9 cellular contexts compared by ENCODE assay signal in the genomic region with DNA sequence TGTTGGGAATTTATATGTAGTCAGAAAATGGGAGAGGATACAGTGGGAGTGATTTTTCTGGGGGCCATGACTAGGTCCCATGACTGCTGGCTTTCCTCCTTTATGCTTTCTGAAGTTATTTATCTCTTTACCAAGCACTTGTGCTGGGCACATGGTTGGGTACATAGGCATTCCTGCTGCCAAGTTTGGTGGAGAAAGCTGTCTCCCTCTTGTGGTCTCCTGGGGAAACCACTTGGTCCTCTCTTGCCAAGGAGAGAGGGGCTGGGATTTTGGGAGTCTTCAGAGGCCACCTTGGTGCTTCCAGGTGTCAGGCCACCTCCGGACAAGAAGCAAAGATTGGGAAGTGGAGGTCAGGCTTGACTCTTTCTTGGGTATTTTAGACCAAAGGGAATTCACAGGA.
DNase-seq lines count a peak whose midpoint lies in the region; ATAC-seq and TF ChIP-seq lines count a peak whose summit lies in the region.
"Had no signal": no experiment of that assay in that cellular context is flagged by ENCODE, and none has a peak within 500 bp of the region (broad histone marks: within the 10 kb centered on the region; RNA-seq: fewer than 3 reads in every experiment).

No MANE protein-coding gene starts in this region.

- 89% methylated on average over 1 of the region's 1 CpG for WGBS in right cardiac atrium

- H3K4me1 Mint-ChIP-seq in chondrocyte (ENCODE audit: low read depth) = no peaks in the 10 kb centered on the region
- no peaks in the 10 kb centered on the region for H3K4me1 Mint-ChIP-seq in osteocyte (ENCODE audit: unreplicated experiment)
- peaks cover 9% of the 10 kb centered on the region for H3K4me1 Mint-ChIP-seq in glutamatergic neuron (ENCODE audit: low read depth, unreplicated experiment)
- no peaks in the 10 kb centered on the region for H3K4me1 Mint-ChIP-seq in natural killer cell

- H3K9me3 ChIP-seq in right cardiac atrium (ENCODE audit: control insufficient read depth, low read length) = no peaks in the 10 kb centered on the region

- H3K36me3 Mint-ChIP-seq in chondrocyte (ENCODE audit: low read depth) = no peaks in the 10 kb centered on the region
- peaks cover 2% of the 10 kb centered on the region for H3K36me3 Mint-ChIP-seq in osteocyte (ENCODE audit: unreplicated experiment)
- peaks cover 15% of the 10 kb centered on the region for H3K36me3 Mint-ChIP-seq in glutamatergic neuron (ENCODE audit: unreplicated experiment)
- no peaks in the 10 kb centered on the region for H3K36me3 Mint-ChIP-seq in natural killer cell
- H3K36me3 Mint-ChIP-seq: activated naive CD8-positive, alpha-beta T cell treated with anti-CD3 and anti-CD28 coated beads, Interleukin-2, amount 10 ng/mL, durations not matched to agents 7 days and 5 days had no signal

- H3K27ac Mint-ChIP-seq in chondrocyte (ENCODE audit: unreplicated experiment) = no peak overlapping the region
- H3K27ac Mint-ChIP-seq in osteocyte (ENCODE audit: unreplicated experiment) = no peak overlapping the region
- H3K27ac Mint-ChIP-seq in glutamatergic neuron (ENCODE audit: unreplicated experiment) = no peak overlapping the region
- H3K27ac Mint-ChIP-seq in natural killer cell = no peak overlapping the region
- H3K27ac Mint-ChIP-seq: activated naive CD8-positive, alpha-beta T cell treated with anti-CD3 and anti-CD28 coated beads, Interleukin-2, amount 10 ng/mL, durations not matched to agents 7 days and 5 days had no signal

- no peaks in the 10 kb centered on the region for H3K27me3 ChIP-seq in right cardiac atrium (ENCODE audit: control insufficient read depth, insufficient read depth)

- intact Hi-C loops in Right ventricle myocardium superior (cut with DNase I) (loop anchor here (10.0 kb wide), 1 partner anchor 299 kb away; no protein-coding TSS in a partner anchor), right cardiac atrium (cut with DNase I) (no loop called here), natural killer cell (cut with micrococcal nuclease) (loop anchor here (10.0 kb wide), 1 partner anchor 319 kb away; no protein-coding TSS in a partner anchor)

- ATAC-seq in Right ventricle myocardium superior (ENCODE audit: poor library complexity) (peak; percentile 41), right cardiac atrium (no peak), natural killer cell (no peak), HG02623 (IDR thresholded peaks at IDR 0.05; ENCODE audit: unreplicated experiment) (no peak)

- TF ChIP-seq CTCF in chondrocyte (IDR thresholded peaks at IDR 0.05) (peak; percentile 65), osteocyte (IDR thresholded peaks at IDR 0.05) (peak; percentile 52), glutamatergic neuron (IDR thresholded peaks at IDR 0.05; ENCODE audit: partially characterized antibody, unreplicated experiment) (no peak), natural killer cell (IDR thresholded peaks at IDR 0.05) (no peak)

- H3K9me3 Mint-ChIP-seq in chondrocyte (ENCODE audit: low read depth) (peaks cover 14% of the 10 kb centered on the region), osteocyte (ENCODE audit: unreplicated experiment) (no peaks in the 10 kb centered on the region), glutamatergic neuron (ENCODE audit: unreplicated experiment) (peaks cover 7% of the 10 kb centered on the region), natural killer cell (no peaks in the 10 kb centered on the region)

- H3K4me1 ChIP-seq in right cardiac atrium (ENCODE audit: control insufficient read depth, insufficient read depth, low read length) = peaks cover 2% of the 10 kb centered on the region

- H3K27me3 Mint-ChIP-seq in chondrocyte (ENCODE audit: low read depth) (no peaks in the 10 kb centered on the region), osteocyte (ENCODE audit: unreplicated experiment) (peaks cover 2% of the 10 kb centered on the region), glutamatergic neuron (ENCODE audit: unreplicated experiment) (peaks cover 4% of the 10 kb centered on the region), natural killer cell (ENCODE audit: low read depth in 2 of 2) (no peaks in the 10 kb centered on the region)

- no peak overlapping the region for H3K4me3 Mint-ChIP-seq in chondrocyte (ENCODE audit: unreplicated experiment)
- no peak overlapping the region for H3K4me3 Mint-ChIP-seq in osteocyte (ENCODE audit: unreplicated experiment)
- no peak overlapping the region for H3K4me3 Mint-ChIP-seq in glutamatergic neuron (ENCODE audit: unreplicated experiment)
- H3K4me3 Mint-ChIP-seq in natural killer cell = no peak overlapping the region
- H3K4me3 Mint-ChIP-seq: activated naive CD8-positive, alpha-beta T cell treated with anti-CD3 and anti-CD28 coated beads, Interleukin-2, amount 10 ng/mL, durations not matched to agents 7 days and 5 days had no signal

- H3K4me3 ChIP-seq in right cardiac atrium (ENCODE audit: low read length) = no peak overlapping the region

- no peak overlapping the region for H3K27ac ChIP-seq in right cardiac atrium (ENCODE audit: low read length)

- no peak for DNase-seq in Right ventricle myocardium superior
- no peak for DNase-seq in right cardiac atrium
- peak; percentile 23 for DNase-seq in NOMO-1 treated with DMSO at 0.1 percent for 48 hours (lab: John Stamatoyannopoulos, UW; ENCODE audit: unreplicated experiment)
- DNase-seq in chondrocyte (ENCODE audit: low spot score) = no peak
- no peak for DNase-seq in osteocyte (ENCODE audit: extremely low spot score, unreplicated experiment)
- no peak for DNase-seq in glutamatergic neuron
- no peak for DNase-seq in natural killer cell
- DNase-seq: activated naive CD8-positive, alpha-beta T cell treated with anti-CD3 and anti-CD28 coated beads, Interleukin-2, amount 10 ng/mL, durations not matched to agents 7 days and 5 days had no signal

Comparison
In these comparisons a context has a peak if more than half of its experiments do, and no peak if none do; other contexts are left out.
1. intact Hi-C loops: an anchor here in Right ventricle myocardium superior (10.0 kb wide) and natural killer cell (10.0 kb wide); none called in right cardiac atrium.
2. CTCF ChIP-seq: peak in chondrocyte (single experiment) and osteocyte (single experiment); none in glutamatergic neuron (single experiment) and natural killer cell (single experiment).